In the genomic region with DNA sequence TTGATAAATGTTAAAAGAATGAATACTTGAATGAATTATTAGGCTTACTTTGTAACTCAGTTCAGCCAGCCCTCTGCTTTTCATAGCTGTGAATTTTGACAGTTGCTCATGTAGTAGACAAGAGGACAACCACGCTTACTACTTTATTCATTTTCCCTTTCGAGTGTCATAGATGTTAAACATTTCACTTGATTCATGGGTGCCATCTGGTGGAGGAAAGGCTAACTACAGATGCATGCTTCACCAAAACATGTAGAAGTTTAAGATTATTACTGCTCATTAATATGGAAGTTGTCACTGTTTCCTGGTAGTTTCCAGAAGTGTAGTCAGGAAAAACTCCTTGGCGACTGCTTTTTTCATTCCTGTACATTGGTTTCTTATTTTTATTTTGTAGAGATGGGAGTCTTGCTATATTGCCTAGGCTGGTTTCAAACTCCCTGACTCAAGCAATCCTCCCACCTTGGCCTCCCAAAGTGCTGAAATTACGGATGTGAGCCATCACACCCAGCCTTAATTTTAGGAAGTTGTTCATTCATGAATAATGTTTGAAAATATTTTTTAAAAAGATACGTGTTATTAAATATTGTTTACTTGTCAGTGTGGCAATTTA, we compare ENCODE assay signal across 8 cellular contexts.
DNase-seq lines count a peak whose midpoint lies in the region; ATAC-seq and TF ChIP-seq lines count a peak whose summit lies in the region.

No MANE protein-coding gene starts in this region.

- TF ChIP-seq CTCF in AG04450 (IDR thresholded peaks at IDR 0.05; ENCODE audit: low read depth, low read length) (peak; percentile 85), dorsolateral prefrontal cortex (IDR thresholded peaks at IDR 0.05 in 54 of 56, conservative IDR thresholded peaks at IDR 0.05 in 2 of 56; ENCODE audit: low read depth in 1 of 56, partially characterized antibody in 56 of 56) (peak; percentile 14 to 99 (median 94)), mucosa of descending colon (IDR thresholded peaks at IDR 0.05) (peak; percentile 67)

- H3K36me3 ChIP-seq in mucosa of descending colon (ENCODE audit: low read depth) = no peaks in the 10 kb centered on the region

- DNase-seq in AG04450 (ENCODE audit: low read depth, low spot score) = peak; percentile 24
- DNase-seq in activated CD4-positive, alpha-beta T cell treated with anti-CD3 and anti-CD28 coated beads for 4 hours = peak; percentile 49 to 76
- DNase-seq in dorsolateral prefrontal cortex = peak in 6 of 10 donors; percentile 37 to 88 (median 68)
- peak in 1 of 3 donors; percentile 95 for DNase-seq in mucosa of descending colon
- DNase-seq in stimulated activated CD8-positive, alpha-beta memory T cell treated with anti-CD3 and anti-CD28 coated beads, Interleukin-7, amount 100 ng/mL, for 48 hours (ENCODE audit: extremely low read depth in 1 of 2, low read depth in 1 of 2) = peak; percentile 3 to 45
- no peak for DNase-seq in mesenteric fat pad (ENCODE audit: low spot score)

- POLR2A ChIA-PET in AG04450 (lab: Yijun Ruan, JAX) = interaction anchor here (1.1 kb wide), 1 partner anchor 187 kb away, joined by 3 read pairs; no protein-coding TSS in a partner anchor

- ATAC-seq in GM19372 (IDR thresholded peaks at IDR 0.05; ENCODE audit: low read depth, unreplicated experiment) (peak; percentile 97), HG03442 (IDR thresholded peaks at IDR 0.05; ENCODE audit: unreplicated experiment) (peak; percentile 89), mucosa of descending colon (peak; percentile 82)

- no peaks in the 10 kb centered on the region for H3K4me1 ChIP-seq in mucosa of descending colon (ENCODE audit: low read depth)

- H3K27me3 ChIP-seq in AG04450 (ENCODE audit: control insufficient read depth, insufficient read depth, low read length) = no peaks in the 10 kb centered on the region
- no peaks in the 10 kb centered on the region for H3K27me3 ChIP-seq in dorsolateral prefrontal cortex

- intact Hi-C loops in dorsolateral prefrontal cortex (cut with DNase I) = loop anchor here (2.0 to 5.0 kb wide), 2 partner anchors 185 to 235 kb away; partner anchors contain the start of gene PPM1L (in 2 of the 2)
- intact Hi-C loops in mucosa of descending colon (cut with DNase I, micrococcal nuclease) = loop anchor here in 1 of 2 donors (2.0 kb wide), 1 partner anchor 235 kb away; no protein-coding TSS in a partner anchor

- no peak overlapping the region for H3K4me3 ChIP-seq in AG04450 (ENCODE audit: low read depth, low read length)
- H3K4me3 ChIP-seq in dorsolateral prefrontal cortex = peak overlapping the region in 3 of 59 donors; percentile 1 to 25 (median 2)
- H3K4me3 ChIP-seq in mucosa of descending colon = no peak overlapping the region

- CTCF ChIA-PET in AG04450 (lab: Charles Lee) = interaction anchor here (0.6 to 5.4 kb wide), 35 partner anchors 8 to 480 kb away, joined by 3 to 72 read pairs (median 6); no protein-coding TSS in a partner anchor

- H3K9me3 ChIP-seq in AG04450 (ENCODE audit: control insufficient read depth, insufficient read depth, low read length) = no peaks in the 10 kb centered on the region; the same call in 1 of the 2 replicates
- no peaks in the 10 kb centered on the region for H3K9me3 ChIP-seq in mucosa of descending colon

- H3K27ac ChIP-seq in AG04450 (ENCODE audit: low read depth, low read length) = no peak overlapping the region
- H3K27ac ChIP-seq in dorsolateral prefrontal cortex = no peak overlapping the region
